ENCODE assay signal across 16 cellular contexts in the genomic region with DNA sequence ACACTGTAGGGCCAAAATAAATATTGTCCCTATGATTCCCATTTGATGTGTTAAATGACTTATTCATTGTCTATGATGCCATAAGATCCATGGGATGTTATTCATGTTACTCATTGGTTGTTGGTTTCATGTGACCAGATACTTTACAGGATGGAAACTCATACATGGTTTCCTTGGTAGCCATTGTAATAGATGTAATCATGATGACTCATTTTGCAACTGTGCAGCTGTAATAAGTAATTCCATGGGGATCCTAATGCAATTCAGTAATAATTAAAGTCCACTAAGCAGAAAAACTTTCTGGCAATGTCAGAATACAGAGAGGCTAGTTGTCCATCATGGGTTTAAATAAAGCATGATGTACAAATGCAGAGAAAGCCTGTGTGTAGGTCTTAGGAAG.
DNase-seq lines count a peak whose midpoint lies in the region; ATAC-seq, FAIRE-seq and TF ChIP-seq lines count a peak whose summit lies in the region.
"Had no signal": no experiment of that assay in that cellular context is flagged by ENCODE, and none has a peak within 500 bp of the region (broad histone marks: within the 10 kb centered on the region; RNA-seq: fewer than 3 reads in every experiment).

No MANE protein-coding gene starts in this region.

- intact Hi-C loops in MCF 10A (cut with micrococcal nuclease): no loop called here
- intact Hi-C loops in breast epithelium (cut with DNase I; ENCODE audit: low total_unique reads): no loop called here
- intact Hi-C loops in CD4-positive, alpha-beta T cell (cut with DNase I, micrococcal nuclease): no loop called here
- intact Hi-C loops in heart left ventricle (cut with DNase I): loop anchor here in 1 of 10 donors (10.0 kb wide), 1 partner anchor 1207 kb away; no protein-coding TSS in a partner anchor

- H3K27me3 Mint-ChIP-seq in MCF 10A (ENCODE audit: insufficient read depth, unreplicated experiment): no peaks in the 10 kb centered on the region
- H3K27me3 Mint-ChIP-seq in CD4-positive, alpha-beta T cell: peaks cover 10% of the 10 kb centered on the region
- H3K27me3 Mint-ChIP-seq: stimulated activated naive CD8-positive, alpha-beta T cell treated with anti-CD3 and anti-CD28 coated beads, Interleukin-15, Interleukin-2, amounts not matched to agents 100 ng/mL and 50 ng/mL, for 24 hours had no signal

- FAIRE-seq in urothelium cell line (lab: Jason Lieb, UNC): peak; percentile 37
- FAIRE-seq: A204.1, G401.6 had no signal

- TF ChIP-seq POLR2A in breast epithelium (IDR thresholded peaks at IDR 0.05): no peak
- no peak for TF ChIP-seq POLR2A in heart left ventricle (IDR thresholded peaks at IDR 0.05)

- H3K9me3 ChIP-seq in breast epithelium (no peaks in the 10 kb centered on the region), heart left ventricle (peaks cover 0 to 4% (median 0%) of the 10 kb centered on the region in 12 donors)
- no peaks in the 10 kb centered on the region for H3K9me3 ChIP-seq in CD4-positive, alpha-beta T cell (ENCODE audit: control insufficient read depth, low read length)
- H3K9me3 ChIP-seq: esophagus squamous epithelium, ovary had no signal

- H3K27ac ChIP-seq in breast epithelium: no peak overlapping the region
- H3K27ac ChIP-seq in foreskin keratinocyte: no peak overlapping the region
- no peak overlapping the region for H3K27ac ChIP-seq in CD4-positive, alpha-beta T cell (ENCODE audit: low read depth, low read length)
- no peak overlapping the region for H3K27ac ChIP-seq in heart left ventricle
- H3K27ac ChIP-seq: esophagus squamous epithelium, left ventricle myocardium inferior, ovary, VCaP had no signal

- DNase-seq in MCF 10A (ENCODE audit: unreplicated experiment): peak; percentile 66
- DNase-seq in breast epithelium (ENCODE audit: low spot score in 2 of 2): no peak
- peak; percentile 92 for DNase-seq in amniotic epithelial cell (ENCODE audit: low read depth)
- peak; percentile 87 to 94 for DNase-seq in foreskin keratinocyte
- DNase-seq in urothelium cell line (ENCODE audit: low spot score): peak; percentile 25
- no peak for DNase-seq in CD4-positive, alpha-beta T cell
- no peak for DNase-seq in heart left ventricle
- DNase-seq in putamen (ENCODE audit: low spot score): no peak
- DNase-seq: aorta, esophagus squamous epithelium, left ventricle myocardium inferior, ovary had no signal

- POLR2A ChIA-PET in MCF 10A (lab: Yijun Ruan, JAX): interaction anchor here (0.5 to 0.8 kb wide), 2 partner anchors 44 to 266 kb away, joined by 3 read pairs; no protein-coding TSS in a partner anchor
- POLR2A ChIA-PET in CD4-positive, alpha-beta T cell (lab: Charles Lee): no interaction called here

- H3K9me3 Mint-ChIP-seq in MCF 10A (ENCODE audit: unreplicated experiment): no peaks in the 10 kb centered on the region
- H3K9me3 Mint-ChIP-seq in CD4-positive, alpha-beta T cell: no peaks in the 10 kb centered on the region

- peak; percentile 100 for ATAC-seq in foreskin keratinocyte
- ATAC-seq in CD4-positive, alpha-beta T cell (ENCODE audit: poor library complexity): no peak
- ATAC-seq in heart left ventricle: no peak

- no peaks in the 10 kb centered on the region for H3K36me3 ChIP-seq in breast epithelium
- H3K36me3 ChIP-seq in heart left ventricle: no peaks in the 10 kb centered on the region
- H3K36me3 ChIP-seq: esophagus squamous epithelium, left ventricle myocardium inferior, ovary had no signal

- H3K36me3 Mint-ChIP-seq in MCF 10A (ENCODE audit: insufficient read depth, unreplicated experiment): no peaks in the 10 kb centered on the region
- no peaks in the 10 kb centered on the region for H3K36me3 Mint-ChIP-seq in CD4-positive, alpha-beta T cell (ENCODE audit: low read depth)

- H3K4me3 Mint-ChIP-seq in MCF 10A (ENCODE audit: unreplicated experiment): no peak overlapping the region
- no peak overlapping the region for H3K4me3 Mint-ChIP-seq in CD4-positive, alpha-beta T cell
- H3K4me3 Mint-ChIP-seq: stimulated activated naive CD8-positive, alpha-beta T cell treated with anti-CD3 and anti-CD28 coated beads, Interleukin-15, Interleukin-2, amounts not matched to agents 100 ng/mL and 50 ng/mL, for 24 hours had no signal

- no TSS peak for BruUV-seq in MCF 10A (replicated peaks; lab: Mats Ljungman, UMichigan)

- H3K27ac Mint-ChIP-seq in MCF 10A (ENCODE audit: low read depth, unreplicated experiment): peak overlapping the region; percentile 57
- no peak overlapping the region for H3K27ac Mint-ChIP-seq in CD4-positive, alpha-beta T cell
- H3K27ac Mint-ChIP-seq: stimulated activated naive CD8-positive, alpha-beta T cell treated with anti-CD3 and anti-CD28 coated beads, Interleukin-15, Interleukin-2, amounts not matched to agents 100 ng/mL and 50 ng/mL, for 24 hours had no signal

- no peak overlapping the region for H3K4me3 ChIP-seq in breast epithelium
- no peak overlapping the region for H3K4me3 ChIP-seq in heart left ventricle
- H3K4me3 ChIP-seq: esophagus squamous epithelium, left ventricle myocardium inferior, ovary had no signal

- no peak for TF ChIP-seq CTCF in MCF 10A (IDR thresholded peaks at IDR 0.05; ENCODE audit: unreplicated experiment)
- TF ChIP-seq CTCF in breast epithelium (IDR thresholded peaks at IDR 0.05): no peak
- no peak for TF ChIP-seq CTCF in foreskin keratinocyte (conservative IDR thresholded peaks at IDR 0.05)
- TF ChIP-seq CTCF in CD4-positive, alpha-beta T cell (IDR thresholded peaks at IDR 0.05): no peak
- no peak for TF ChIP-seq CTCF in heart left ventricle (IDR thresholded peaks at IDR 0.05)

- CTCF ChIA-PET in MCF 10A (lab: Yijun Ruan, JAX): no interaction called here
- CTCF ChIA-PET in CD4-positive, alpha-beta T cell (lab: Charles Lee): no interaction called here

- H3K27me3 ChIP-seq in breast epithelium: no peaks in the 10 kb centered on the region
- no peaks in the 10 kb centered on the region for H3K27me3 ChIP-seq in foreskin keratinocyte
- H3K27me3 ChIP-seq in CD4-positive, alpha-beta T cell (ENCODE audit: control insufficient read depth, insufficient read depth, low read length): no peaks in the 10 kb centered on the region
- H3K27me3 ChIP-seq in heart left ventricle: no peaks in the 10 kb centered on the region
- H3K27me3 ChIP-seq: esophagus squamous epithelium, ovary had no signal

- H3K4me1 ChIP-seq in breast epithelium (no peaks in the 10 kb centered on the region), foreskin keratinocyte (no peaks in the 10 kb centered on the region), heart left ventricle (peaks cover 0 to 9% (median 0%) of the 10 kb centered on the region in 12 donors)
- H3K4me1 ChIP-seq: esophagus squamous epithelium had no signal

- peaks cover 6% of the 10 kb centered on the region for H3K4me1 Mint-ChIP-seq in MCF 10A (ENCODE audit: insufficient read depth, unreplicated experiment)
- H3K4me1 Mint-ChIP-seq in CD4-positive, alpha-beta T cell (ENCODE audit: low read depth): no peaks in the 10 kb centered on the region

Comparison
In these comparisons a context has a peak if more than half of its experiments do, and no peak if none do; other contexts are left out.
1. DNase-seq: peak in MCF 10A (single experiment), amniotic epithelial cell (single experiment), foreskin keratinocyte (2 of 2) and urothelium cell line (single experiment); none in breast epithelium (0 of 2), CD4-positive, alpha-beta T cell (0 of 10), heart left ventricle (0 of 5) and putamen (single experiment).